Comparison of ENCODE assay signal across 21 cellular contexts in genomic region chr1:111638320-111638719, GRCh38. TPM values are rescaled to one million over a fixed set of nuclear protein-coding genes. Genes with fewer than 3 reads are reported as not detected.
A peak's percentile ranks its signal among the peaks of the same experiment; 100 is the strongest.
DNase-seq lines count a peak whose midpoint lies in the region; ATAC-seq and TF ChIP-seq lines count a peak whose summit lies in the region.
"Had no signal": no experiment of that assay in that cellular context is flagged by ENCODE, and none has a peak within 500 bp of the region (broad histone marks: within the 10 kb centered on the region; RNA-seq: fewer than 3 reads in every experiment).

No MANE protein-coding gene starts in this region.

- H3K9me3 Mint-ChIP-seq in CD4-positive, CD25-positive, alpha-beta regulatory T cell: peaks cover 0 to 2% (median 0%) of the 10 kb centered on the region in 7 donors
- peaks cover 0 to 2% (median 0%) of the 10 kb centered on the region in 5 donors for H3K9me3 Mint-ChIP-seq in CD8-positive, alpha-beta memory T cell
- peaks cover 5% of the 10 kb centered on the region for H3K9me3 Mint-ChIP-seq in activated naive CD8-positive, alpha-beta T cell treated with anti-CD3 and anti-CD28 coated beads for 36 hours
- peaks cover 0 to 1% (median 0%) of the 10 kb centered on the region in 9 donors for H3K9me3 Mint-ChIP-seq in naive thymus-derived CD8-positive, alpha-beta T cell

- H3K4me1 Mint-ChIP-seq in CD4-positive, CD25-positive, alpha-beta regulatory T cell: peaks cover 45 to 79% (median 60%) of the 10 kb centered on the region in 4 donors
- H3K4me1 Mint-ChIP-seq in CD8-positive, alpha-beta memory T cell: peaks cover 60 to 81% (median 79%) of the 10 kb centered on the region in 3 donors
- peaks cover 55% of the 10 kb centered on the region for H3K4me1 Mint-ChIP-seq in activated naive CD8-positive, alpha-beta T cell treated with anti-CD3 and anti-CD28 coated beads for 36 hours
- peaks cover 20 to 70% (median 60%) of the 10 kb centered on the region in 4 donors for H3K4me1 Mint-ChIP-seq in naive thymus-derived CD8-positive, alpha-beta T cell

- no peak for ATAC-seq in CD4-positive, CD25-positive, alpha-beta regulatory T cell (ENCODE audit: low read depth in 2 of 2)
- peak in 1 of 2 donors; percentile 49 for ATAC-seq in naive thymus-derived CD8-positive, alpha-beta T cell
- no peak for ATAC-seq in GM21526 (IDR thresholded peaks at IDR 0.05; ENCODE audit: low FRiP score, unreplicated experiment)
- ATAC-seq in GM21717 (IDR thresholded peaks at IDR 0.05; ENCODE audit: unreplicated experiment): no peak
- ATAC-seq in SK-N-SH treated with all-trans-retinoic acid at 6 μM for 48 hours: no peak
- ATAC-seq: foreskin keratinocyte, HCT116, sciatic nerve had no signal

- H3K27me3 ChIP-seq in CD4-positive, CD25-positive, alpha-beta regulatory T cell (ENCODE audit: control insufficient read depth, insufficient read depth, low read length): no peaks in the 10 kb centered on the region
- H3K27me3 ChIP-seq in CD8-positive, alpha-beta memory T cell (ENCODE audit: insufficient read depth, low read length, poor library complexity, severe bottlenecking): no peaks in the 10 kb centered on the region
- H3K27me3 ChIP-seq: cardiac muscle cell, foreskin keratinocyte, tibial artery had no signal

- H3K9me3 ChIP-seq in CD4-positive, CD25-positive, alpha-beta regulatory T cell (ENCODE audit: control insufficient read depth in 2 of 2, low read length in 2 of 2): no peaks in the 10 kb centered on the region
- H3K9me3 ChIP-seq in CD8-positive, alpha-beta memory T cell (ENCODE audit: low read length): no peaks in the 10 kb centered on the region
- H3K9me3 ChIP-seq: tibial artery had no signal

- POLR2A ChIA-PET in CD8-positive, alpha-beta memory T cell (lab: Charles Lee): no interaction called here
- POLR2A ChIA-PET in naive thymus-derived CD8-positive, alpha-beta T cell (lab: Charles Lee): interaction anchor here (1.5 kb wide), 1 partner anchor 10 kb away, joined by 7 read pairs; no protein-coding TSS in a partner anchor

- CTCF ChIA-PET in CD8-positive, alpha-beta memory T cell (lab: Charles Lee): interaction anchor here (1.8 kb wide), 1 partner anchor 130 kb away, joined by 5 read pairs; no protein-coding TSS in a partner anchor

- H3K4me3 Mint-ChIP-seq in CD4-positive, CD25-positive, alpha-beta regulatory T cell: peak overlapping the region; percentile 15 to 86 (median 52)
- peak overlapping the region in 6 of 7 donors; percentile 26 to 69 (median 44) for H3K4me3 Mint-ChIP-seq in CD8-positive, alpha-beta memory T cell
- no peak overlapping the region for H3K4me3 Mint-ChIP-seq in activated naive CD8-positive, alpha-beta T cell treated with anti-CD3 and anti-CD28 coated beads for 36 hours
- H3K4me3 Mint-ChIP-seq in naive thymus-derived CD8-positive, alpha-beta T cell: peak overlapping the region in 9 of 10 donors; percentile 1 to 65 (median 56)

- DNase-seq in CD4-positive, CD25-positive, alpha-beta regulatory T cell: no peak
- DNase-seq in CD8-positive, alpha-beta memory T cell: no peak
- DNase-seq in activated naive CD8-positive, alpha-beta T cell treated with anti-CD3 and anti-CD28 coated beads for 36 hours: no peak
- no peak for DNase-seq in naive thymus-derived CD8-positive, alpha-beta T cell
- DNase-seq: activated gamma-delta T cell, DMS79 treated with DMSO at 0.1 percent for 48 hours, foreskin keratinocyte, hippocampal formation, NCI-H1417 treated with DMSO at 0.1 percent for 48 hours, NCI-H2107, NCI-H510A treated with DMSO at 0.1 percent for 48 hours, T1000, tibial artery had no signal

- H3K4me1 ChIP-seq in CD4-positive, CD25-positive, alpha-beta regulatory T cell (ENCODE audit: control insufficient read depth, insufficient read depth, low read length, poor library complexity, severe bottlenecking): peaks cover 59% of the 10 kb centered on the region
- H3K4me1 ChIP-seq in CD8-positive, alpha-beta memory T cell (ENCODE audit: insufficient read depth, low read length): peaks cover 64% of the 10 kb centered on the region
- H3K4me1 ChIP-seq: foreskin keratinocyte had no signal

- H3K27me3 Mint-ChIP-seq in CD4-positive, CD25-positive, alpha-beta regulatory T cell: no peaks in the 10 kb centered on the region
- no peaks in the 10 kb centered on the region for H3K27me3 Mint-ChIP-seq in CD8-positive, alpha-beta memory T cell
- H3K27me3 Mint-ChIP-seq in activated naive CD8-positive, alpha-beta T cell treated with anti-CD3 and anti-CD28 coated beads for 36 hours: no peaks in the 10 kb centered on the region
- no peaks in the 10 kb centered on the region for H3K27me3 Mint-ChIP-seq in naive thymus-derived CD8-positive, alpha-beta T cell

- peaks cover 2% of the 10 kb centered on the region for H3K36me3 ChIP-seq in CD4-positive, CD25-positive, alpha-beta regulatory T cell (ENCODE audit: control insufficient read depth, insufficient read depth, low read length)
- H3K36me3 ChIP-seq in CD8-positive, alpha-beta memory T cell (ENCODE audit: insufficient read depth, low read length): no peaks in the 10 kb centered on the region
- H3K36me3 ChIP-seq: cardiac muscle cell, tibial artery had no signal

- peak overlapping the region; percentile 65 for H3K4me3 ChIP-seq in CD4-positive, CD25-positive, alpha-beta regulatory T cell (ENCODE audit: low read depth, low read length)
- no peak overlapping the region for H3K4me3 ChIP-seq in CD8-positive, alpha-beta memory T cell (ENCODE audit: low read length)
- H3K4me3 ChIP-seq: cardiac muscle cell, lung, tibial artery had no signal

- no peak overlapping the region for H3K27ac ChIP-seq in CD4-positive, CD25-positive, alpha-beta regulatory T cell (ENCODE audit: insufficient read depth, low read length, poor library complexity, severe bottlenecking)
- no peak overlapping the region for H3K27ac ChIP-seq in CD8-positive, alpha-beta memory T cell (ENCODE audit: low read depth, low read length)
- H3K27ac ChIP-seq: cardiac muscle cell, foreskin keratinocyte, parathyroid adenoma had no signal

- peak overlapping the region; percentile 59 to 65 (median 60) for H3K27ac Mint-ChIP-seq in CD4-positive, CD25-positive, alpha-beta regulatory T cell
- peak overlapping the region; percentile 3 to 83 (median 72) for H3K27ac Mint-ChIP-seq in CD8-positive, alpha-beta memory T cell
- peak overlapping the region; percentile 44 for H3K27ac Mint-ChIP-seq in activated naive CD8-positive, alpha-beta T cell treated with anti-CD3 and anti-CD28 coated beads for 36 hours
- H3K27ac Mint-ChIP-seq in naive thymus-derived CD8-positive, alpha-beta T cell: peak overlapping the region in 8 of 10 donors; percentile 0 to 83 (median 64)

- H3K36me3 Mint-ChIP-seq in CD4-positive, CD25-positive, alpha-beta regulatory T cell: peaks cover 18% of the 10 kb centered on the region
- peaks cover 2 to 27% (median 5%) of the 10 kb centered on the region in 3 donors for H3K36me3 Mint-ChIP-seq in CD8-positive, alpha-beta memory T cell
- peaks cover 22% of the 10 kb centered on the region for H3K36me3 Mint-ChIP-seq in activated naive CD8-positive, alpha-beta T cell treated with anti-CD3 and anti-CD28 coated beads for 36 hours
- peaks cover 0 to 22% (median 2%) of the 10 kb centered on the region in 3 donors for H3K36me3 Mint-ChIP-seq in naive thymus-derived CD8-positive, alpha-beta T cell

TF ChIP-seq in SK-N-SH treated with all-trans-retinoic acid at 6 μM for 48 hours, 23 proteins besides CTCF, POLR2A, EP300 and RAD21:
- no peak for TF ChIP-seq CSDC2 (CRISPR knock-in tag; IDR thresholded peaks at IDR 0.05)
- TF ChIP-seq TCF4 (CRISPR knock-in tag; IDR thresholded peaks at IDR 0.05; ENCODE audit: borderline replicate concordance): no peak
- no peak for TF ChIP-seq RARB (CRISPR knock-in tag; IDR thresholded peaks at IDR 0.05)
- no peak for TF ChIP-seq ISL1 (CRISPR knock-in tag; IDR thresholded peaks at IDR 0.05)
- no peak for TF ChIP-seq ZNF70 (CRISPR knock-in tag; IDR thresholded peaks at IDR 0.05)
- TF ChIP-seq ARNTL (CRISPR knock-in tag; IDR thresholded peaks at IDR 0.05; ENCODE audit: borderline replicate concordance, low read depth): no peak

RNA-seq across cellular contexts. Expression of gene RAP1A, which starts 18.7 kb away (rescaled TPM):
- 143 TPM for total RNA-seq in CD4-positive, CD25-positive, alpha-beta regulatory T cell
- 10 to 100 TPM; 72.8 to 91.3 (median 78.2) TPM for polyA plus RNA-seq in CD4-positive, CD25-positive, alpha-beta regulatory T cell
- total RNA-seq in CD8-positive, alpha-beta memory T cell: 100 to 1,000 TPM; 252 to 256 TPM
- polyA plus RNA-seq in CD8-positive, alpha-beta memory T cell: 60.8 TPM
- total RNA-seq in activated naive CD8-positive, alpha-beta T cell treated with anti-CD3 and anti-CD28 coated beads for 36 hours: 100 to 1,000 TPM; 150 to 154 TPM
- total RNA-seq in naive thymus-derived CD8-positive, alpha-beta T cell: 100 to 1,000 TPM; 124 to 130 TPM
- polyA plus RNA-seq in naive thymus-derived CD8-positive, alpha-beta T cell: 10 to 100 TPM; 43.4 to 53.9 (median 50.0) TPM
